ENCODE assay signal across 1 cellular context in genomic region chr7:149846021-149846420, GRCh38.
TF ChIP-seq lines count a peak whose summit lies in the region.

No MANE protein-coding gene starts in this region.

TF ChIP-seq in IMR-90, 13 proteins besides CTCF, POLR2A, EP300 and RAD21 (continued from another document):
- TF ChIP-seq BHLHE40 (IDR thresholded peaks at IDR 0.05; ENCODE audit: low read depth, low read length), result no peak
- TF ChIP-seq MAZ (IDR thresholded peaks at IDR 0.05; ENCODE audit: borderline replicate concordance, low read depth, low read length), result no peak
- no peak for TF ChIP-seq FOS (IDR thresholded peaks at IDR 0.05; ENCODE audit: low read depth, low read length)
